Comparison of ENCODE assay signal across 8 cellular contexts in genomic region chr17:54899721-54900456, GRCh38. TPM values are rescaled to one million over a fixed set of nuclear protein-coding genes. Genes with fewer than 3 reads are reported as not detected.
DNase-seq lines count a peak whose midpoint lies in the region; ATAC-seq and TF ChIP-seq lines count a peak whose summit lies in the region.

No MANE protein-coding gene starts in this region.

- no peaks in the 10 kb centered on the region for H3K9me3 ChIP-seq in CD8-positive, alpha-beta memory T cell (ENCODE audit: low read length)
- no peaks in the 10 kb centered on the region for H3K9me3 ChIP-seq in SJCRH30 (replicated peaks)
- no peaks in the 10 kb centered on the region for H3K9me3 ChIP-seq in hepatocyte (ENCODE audit: low read depth)
- H3K9me3 ChIP-seq in testis: no peaks in the 10 kb centered on the region

- no peaks in the 10 kb centered on the region for H3K9me2 ChIP-seq in hepatocyte (replicated peaks; ENCODE audit: insufficient read depth)

- no peak for TF ChIP-seq POLR2A in testis (IDR thresholded peaks at IDR 0.05)

- no peaks in the 10 kb centered on the region for H3K36me3 Mint-ChIP-seq in CD8-positive, alpha-beta memory T cell

- no peaks in the 10 kb centered on the region for H4K20me1 ChIP-seq in hepatocyte (ENCODE audit: insufficient read depth, poor library complexity, severe bottlenecking)

- H3K4me3 ChIP-seq in CD8-positive, alpha-beta memory T cell (ENCODE audit: low read length): no peak overlapping the region
- H3K4me3 ChIP-seq in SJCRH30 (peak overlapping the region; percentile 57), hepatocyte (peak overlapping the region; percentile 82), testis (peak overlapping the region; percentile 58 to 75)

- peaks cover 0 to 3% (median 0%) of the 10 kb centered on the region in 5 donors for H3K9me3 Mint-ChIP-seq in CD8-positive, alpha-beta memory T cell

- no peak overlapping the region for H3K27ac ChIP-seq in CD8-positive, alpha-beta memory T cell (ENCODE audit: low read depth, low read length)
- peak overlapping the region; percentile 66 for H3K27ac ChIP-seq in SJCRH30
- H3K27ac ChIP-seq in hepatocyte: peak overlapping the region; percentile 6
- no peak overlapping the region for H3K27ac ChIP-seq in testis

- CTCF ChIA-PET in CD8-positive, alpha-beta memory T cell (lab: Charles Lee): no interaction called here

- H3K79me2 ChIP-seq in hepatocyte: peaks cover 10% of the 10 kb centered on the region

- H3K4me1 ChIP-seq in CD8-positive, alpha-beta memory T cell (ENCODE audit: insufficient read depth, low read length): no peaks in the 10 kb centered on the region
- H3K4me1 ChIP-seq in SJCRH30: peaks cover 2% of the 10 kb centered on the region; the same call in 1 of the 2 replicates
- H3K4me1 ChIP-seq in hepatocyte (ENCODE audit: insufficient read depth): peaks cover 5% of the 10 kb centered on the region
- H3K4me1 ChIP-seq in testis: peaks cover 3% of the 10 kb centered on the region

- H3K4me1 Mint-ChIP-seq in CD8-positive, alpha-beta memory T cell: peaks cover 6 to 16% (median 7%) of the 10 kb centered on the region in 3 donors

- no peak for DNase-seq in CD8-positive, alpha-beta memory T cell
- DNase-seq in SJCRH30 (peak in 1 of 2 experiments; percentile 22), hepatocyte (ENCODE audit: low spot score) (no peak), testis (no peak), SKM-1 treated with dmso at 0.1 percent for 144 hours (lab: John Stamatoyannopoulos, UW; ENCODE audit: unreplicated experiment) (no peak), kidney glomerular epithelial cell (lab: John Stamatoyannopoulos, UW) (no peak), middle frontal gyrus (ENCODE audit: extremely low spot score, low spot score) (no peak)

- intact Hi-C loops in testis (cut with DNase I; ENCODE audit: low total_unique reads): no loop called here

- peaks cover 4% of the 10 kb centered on the region for H3K27me3 ChIP-seq in CD8-positive, alpha-beta memory T cell (ENCODE audit: insufficient read depth, low read length, poor library complexity, severe bottlenecking)
- no peaks in the 10 kb centered on the region for H3K27me3 ChIP-seq in SJCRH30
- no peaks in the 10 kb centered on the region for H3K27me3 ChIP-seq in hepatocyte
- H3K27me3 ChIP-seq in testis: no peaks in the 10 kb centered on the region

- H3K4me2 ChIP-seq in hepatocyte: no peak overlapping the region

- peak; percentile 10 for ATAC-seq in HG02885 (IDR thresholded peaks at IDR 0.05; ENCODE audit: poor library complexity, unreplicated experiment)

- peak overlapping the region; percentile 97 for H2AFZ ChIP-seq in hepatocyte

- peaks cover 20 to 46% of the 10 kb centered on the region in 2 donors for H3K27me3 Mint-ChIP-seq in CD8-positive, alpha-beta memory T cell

- 13% methylated on average over 18 of the region's 18 CpGs for WGBS in hepatocyte (ENCODE audit: low lambda C conversion rate, missing lambda C conversion rate)
- 21 to 22% methylated on average over 18 of the region's 18 CpGs for WGBS in testis, 2 donors

- H3K27ac Mint-ChIP-seq in CD8-positive, alpha-beta memory T cell: no peak overlapping the region

- no peaks in the 10 kb centered on the region for H3K36me3 ChIP-seq in CD8-positive, alpha-beta memory T cell (ENCODE audit: insufficient read depth, low read length)
- H3K36me3 ChIP-seq in SJCRH30 (no peaks in the 10 kb centered on the region), hepatocyte (replicated peaks; ENCODE audit: insufficient read depth, low read depth) (no peaks in the 10 kb centered on the region), testis (ENCODE audit: low read depth, missing control alignments) (no peaks in the 10 kb centered on the region)

- H3K4me3 Mint-ChIP-seq in CD8-positive, alpha-beta memory T cell: peak overlapping the region in 4 of 7 donors; percentile 3 to 35 (median 20)

- TF ChIP-seq CTCF in hepatocyte (IDR thresholded peaks at IDR 0.05; ENCODE audit: poor library complexity): no peak
- no peak for TF ChIP-seq CTCF in testis (IDR thresholded peaks at IDR 0.05)

- POLR2A ChIA-PET in CD8-positive, alpha-beta memory T cell (lab: Charles Lee): no interaction called here

RNA-seq across cellular contexts. Expression of gene TOM1L1, which starts 0.8 kb away (rescaled TPM):
- under 1 TPM in 1 of 2 experiments, not detected in 1; 0.33 TPM for total RNA-seq in CD8-positive, alpha-beta memory T cell
- polyA plus RNA-seq in CD8-positive, alpha-beta memory T cell: not detected
- 11.1 and 13.1 TPM in 2 replicates for total RNA-seq in SJCRH30 (2014; rRNA removed; shearing (Covaris generic))
- total RNA-seq in hepatocyte (46.2 and 56.0 TPM in 2 replicates), testis (10 to 100 TPM; 28.7 to 35.5 TPM)
- polyA plus RNA-seq in hepatocyte (31.5 and 36.9 TPM in 2 replicates), testis (ENCODE audit: insufficient read depth, low read depth, low replicate concordance) (27.9 TPM)

Comparison
In these comparisons a context has a peak if more than half of its experiments do, and no peak if none do; other contexts are left out.
1. H3K27ac ChIP-seq: peak in SJCRH30 (single experiment) and hepatocyte (single experiment); none in CD8-positive, alpha-beta memory T cell (single experiment) and testis (0 of 2).